20 cellular contexts compared by ENCODE assay signal in the genomic region with DNA sequence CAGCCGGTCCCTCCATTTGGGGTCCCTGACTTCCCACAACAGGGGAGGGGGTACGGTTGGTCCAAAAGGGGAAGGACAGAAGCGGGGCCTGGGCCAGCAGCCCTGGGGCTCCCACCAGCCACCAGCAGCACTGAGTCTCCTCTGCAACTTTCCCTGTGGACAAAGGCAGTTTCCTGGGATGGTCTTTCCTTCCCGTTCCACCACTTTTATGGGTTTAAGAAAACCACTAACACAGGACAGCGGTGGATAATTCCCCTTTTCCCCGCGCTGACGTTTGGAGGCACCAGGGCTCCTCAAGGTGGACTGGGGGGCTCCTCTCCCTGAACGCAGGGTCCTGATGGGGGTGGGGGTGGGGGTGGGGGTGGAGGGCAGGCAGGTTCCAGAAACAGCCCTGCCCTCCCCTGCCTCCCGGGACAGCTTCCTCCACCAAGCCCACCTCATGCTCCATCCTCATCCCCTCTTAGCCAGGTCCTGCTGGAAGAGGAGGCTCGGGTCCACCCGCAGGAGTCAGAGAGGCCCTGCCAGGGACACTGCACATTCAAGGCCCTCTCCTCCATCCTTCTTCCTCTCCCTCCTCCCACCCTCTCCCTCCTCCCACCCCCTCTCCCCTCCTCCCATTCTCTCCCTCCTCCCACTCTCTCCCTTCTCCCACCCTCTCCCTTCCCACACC. TPM values are rescaled to one million over a fixed set of nuclear protein-coding genes. Genes with fewer than 3 reads are reported as not detected.
DNase-seq lines count a peak whose midpoint lies in the region; ATAC-seq and TF ChIP-seq lines count a peak whose summit lies in the region.
"Had no signal": no experiment of that assay in that cellular context is flagged by ENCODE, and none has a peak within 500 bp of the region (broad histone marks: within the 10 kb centered on the region; RNA-seq: fewer than 3 reads in every experiment).

No MANE protein-coding gene starts in this region.

- H3K9me3 Mint-ChIP-seq in nephron = no peaks in the 10 kb centered on the region
- H3K9me3 Mint-ChIP-seq: activated naive CD4-positive, alpha-beta T cell treated with anti-CD3 and anti-CD28 coated beads for 36 hours; dendritic cell treated with granulocyte-macrophage colony-stimulating factor and Interleukin-4, amounts not matched to agents 40 ng/mL and 50 ng/mL, for 4 days had no signal

- H3K27me3 ChIP-seq in heart left ventricle = peaks cover 0 to 38% (median 0%) of the 10 kb centered on the region in 9 donors
- H3K27me3 ChIP-seq in esophagus (ENCODE audit: control insufficient read depth in 1 of 2, insufficient read depth in 2 of 2, low read length in 2 of 2) = peaks cover 0 to 9% of the 10 kb centered on the region in 2 donors
- H3K27me3 ChIP-seq in vagina = no peaks in the 10 kb centered on the region
- H3K27me3 ChIP-seq: thyroid gland had no signal

- 46 to 63% (median 54%) methylated on average over 12 of the region's 12 CpGs for WGBS in heart left ventricle, 4 donors
- 49 to 64% methylated on average over 12 of the region's 12 CpGs for WGBS in esophagus, 2 donors

- no peaks in the 10 kb centered on the region for H3K36me3 ChIP-seq in heart left ventricle
- no peaks in the 10 kb centered on the region for H3K36me3 ChIP-seq in esophagus (ENCODE audit: control insufficient read depth in 2 of 2, insufficient read depth in 2 of 2, low read length in 1 of 2)
- H3K36me3 ChIP-seq in vagina = no peaks in the 10 kb centered on the region
- H3K36me3 ChIP-seq: BLaER1 treated with 17β-estradiol and CSF1 and Interleukin-3, amounts not matched to agents 10 nM and 100 nM; thyroid gland had no signal

- peak overlapping the region in 11 of 12 donors; percentile 37 to 99 (median 61) for H3K27ac ChIP-seq in heart left ventricle
- peak overlapping the region; percentile 74 to 75 for H3K27ac ChIP-seq in esophagus (ENCODE audit: low read depth in 2 of 2, low read length in 1 of 2)
- H3K27ac ChIP-seq in vagina = peak overlapping the region; percentile 97
- H3K27ac ChIP-seq: BLaER1 treated with 17β-estradiol and CSF1 and Interleukin-3, amounts not matched to agents 10 nM and 100 nM; GM23248 had no signal

- no peak for TF ChIP-seq CTCF in heart left ventricle (IDR thresholded peaks at IDR 0.05)
- TF ChIP-seq CTCF in nephron (IDR thresholded peaks at IDR 0.05; ENCODE audit: unreplicated experiment in 3 of 3) = no peak
- TF ChIP-seq CTCF in vagina (IDR thresholded peaks at IDR 0.05) = no peak

- intact Hi-C loops in heart left ventricle (cut with DNase I) (loop anchor here in 4 of 10 donors (10.0 kb wide), 3 partner anchors 88 to 348 kb away; a partner anchor contains a TSS), cardiac septum (cut with DNase I) (loop anchor here (10.0 kb wide), 3 partner anchors 88 to 348 kb away; a partner anchor contains a TSS), vagina (cut with DNase I) (loop anchor here (10.0 kb wide), 1 partner anchor 348 kb away; a partner anchor contains a TSS)

- peak in 2 of 5 donors; percentile 18 to 24 for DNase-seq in heart left ventricle
- DNase-seq in cardiac septum (ENCODE audit: low spot score) = no peak
- no peak for DNase-seq in vagina (ENCODE audit: extremely low spot score in 2 of 2)
- DNase-seq in NOMO-1 treated with DMSO at 0.1 percent for 48 hours (lab: John Stamatoyannopoulos, UW; ENCODE audit: unreplicated experiment) = no peak
- DNase-seq in NCI-H2196 (lab: John Stamatoyannopoulos, UW; ENCODE audit: unreplicated experiment) = no peak
- no peak for DNase-seq in DMS79 (lab: John Stamatoyannopoulos, UW)
- DNase-seq: activated naive CD4-positive, alpha-beta T cell treated with anti-CD3 and anti-CD28 coated beads for 36 hours; GM23248; Kasumi-1; NCI-H1417; NCI-H2171; NCI-H774; small intestine; thyroid gland had no signal

- H3K36me3 Mint-ChIP-seq in nephron (ENCODE audit: low read depth) = no peaks in the 10 kb centered on the region

- no peak for TF ChIP-seq POLR2A in heart left ventricle (IDR thresholded peaks at IDR 0.05)
- no peak for TF ChIP-seq POLR2A in vagina (IDR thresholded peaks at IDR 0.05)

- peaks cover 38% of the 10 kb centered on the region for H3K4me1 Mint-ChIP-seq in nephron

- peak overlapping the region in 1 of 3 experiments; percentile 19 for H3K4me3 Mint-ChIP-seq in nephron
- H3K4me3 Mint-ChIP-seq: activated naive CD4-positive, alpha-beta T cell treated with anti-CD3 and anti-CD28 coated beads for 36 hours; dendritic cell treated with granulocyte-macrophage colony-stimulating factor and Interleukin-4, amounts not matched to agents 40 ng/mL and 50 ng/mL, for 4 days had no signal

- no peak for ATAC-seq in heart left ventricle
- ATAC-seq: esophagus mucosa, left lobe of liver had no signal

- H3K4me1 ChIP-seq in heart left ventricle (peaks cover 0 to 63% (median 43%) of the 10 kb centered on the region in 12 donors), esophagus (ENCODE audit: control insufficient read depth in 2 of 2, insufficient read depth in 2 of 2, low read length in 1 of 2) (peaks cover 0 to 23% of the 10 kb centered on the region in 2 donors), vagina (peaks cover 43% of the 10 kb centered on the region)

- H3K4me3 ChIP-seq in heart left ventricle (no peak overlapping the region), esophagus (ENCODE audit: low read depth in 1 of 2, low read length in 2 of 2) (no peak overlapping the region), vagina (peak overlapping the region in 1 of 2 donors; percentile 35)
- H3K4me3 ChIP-seq: BLaER1 treated with 17β-estradiol and CSF1 and Interleukin-3, amounts not matched to agents 10 nM and 100 nM; GM23248; thyroid gland had no signal

- H3K27me3 Mint-ChIP-seq in nephron (ENCODE audit: low read depth) = peaks cover 10% of the 10 kb centered on the region

- H3K9me3 ChIP-seq in heart left ventricle = no peaks in the 10 kb centered on the region
- H3K9me3 ChIP-seq in esophagus (ENCODE audit: control insufficient read depth in 2 of 2, insufficient read depth in 1 of 2, low read depth in 1 of 2, low read length in 1 of 2) = no peaks in the 10 kb centered on the region
- H3K9me3 ChIP-seq in vagina = no peaks in the 10 kb centered on the region
- H3K9me3 ChIP-seq: BLaER1 treated with 17β-estradiol and CSF1 and Interleukin-3, amounts not matched to agents 10 nM and 100 nM; thyroid gland had no signal

- H3K27ac Mint-ChIP-seq in nephron = peak overlapping the region; percentile 73 to 99 (median 98)
- H3K27ac Mint-ChIP-seq: activated naive CD4-positive, alpha-beta T cell treated with anti-CD3 and anti-CD28 coated beads for 36 hours; dendritic cell treated with granulocyte-macrophage colony-stimulating factor and Interleukin-4, amounts not matched to agents 40 ng/mL and 50 ng/mL, for 4 days had no signal

RNA-seq across cellular contexts. Expression of a gene that starts 4.8 kb away (rescaled TPM):
- 100 to 1,000 TPM in 8 of 9 donors, 10 to 100 TPM in 1; 92.4 to 385 (median 143) TPM for total RNA-seq in heart left ventricle
- 100 to 1,000 TPM; 149 to 157 TPM for polyA plus RNA-seq in heart left ventricle
- 140 TPM for total RNA-seq in cardiac septum
- 100 to 1,000 TPM; 105 to 123 TPM for polyA plus RNA-seq in esophagus
- total RNA-seq in vagina = 520 TPM
